ENCODE assay signal across 20 cellular contexts in the genomic region with DNA sequence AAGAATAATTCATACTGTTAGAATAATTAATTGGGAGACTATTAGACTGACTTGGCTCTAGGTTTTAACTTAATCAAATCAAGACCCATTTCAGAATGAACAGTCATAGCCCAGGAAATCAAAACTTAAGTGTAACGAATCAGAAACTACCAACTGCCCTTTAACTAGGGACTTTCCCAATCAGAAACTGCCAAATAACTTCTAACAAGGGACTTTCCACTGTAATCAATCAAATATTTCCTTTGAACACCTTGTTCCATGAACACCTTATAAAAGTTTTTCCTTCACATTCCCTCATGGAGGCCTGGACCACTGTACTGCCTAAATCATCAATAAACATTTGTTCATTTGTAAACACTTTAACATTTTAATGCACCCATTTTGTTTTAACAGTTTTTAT.
"Had no signal": no experiment of that assay in that cellular context is flagged by ENCODE, and none has a peak within 500 bp of the region (broad histone marks: within the 10 kb centered on the region; RNA-seq: fewer than 3 reads in every experiment).

No MANE protein-coding gene starts in this region.

- ATAC-seq: gastroesophageal sphincter; left cardiac atrium; lower lobe of right lung; natural killer cell; right cardiac atrium; stimulated activated effector memory CD8-positive, alpha-beta T cell treated with anti-CD3 and anti-CD28 coated beads, Interleukin-12 subunit alpha, Interleukin-12 subunit beta, amount 100 ng/mL, for 72 hours had no signal

- H3K27me3 ChIP-seq: esophagus squamous epithelium, gastroesophageal sphincter, ovary, tibial nerve had no signal

- H3K36me3 ChIP-seq: esophagus squamous epithelium, gastroesophageal sphincter, left ventricle myocardium inferior, lower lobe of right lung, ovary, tibial nerve had no signal

- H3K4me3 ChIP-seq: esophagus squamous epithelium, gastroesophageal sphincter, left ventricle myocardium inferior, lower lobe of right lung, ovary, tibial nerve had no signal

- H3K9me3 ChIP-seq: esophagus squamous epithelium, gastroesophageal sphincter, left ventricle myocardium inferior, lower lobe of right lung, ovary, tibial nerve had no signal

- DNase-seq: esophagus squamous epithelium; foreskin fibroblast; glutamatergic neuron; immature natural killer cell; left cardiac atrium; left ventricle myocardium inferior; lower lobe of right lung; natural killer cell; nucleus accumbens; ovary; right cardiac atrium; small intestine; stimulated activated CD4-positive, alpha-beta T cell treated with anti-CD3 and anti-CD28 coated beads, Interleukin-12 subunit alpha, Interleukin-12 subunit beta, amount 100 ng/mL, for 4 hours; stimulated activated CD4-positive, alpha-beta T cell treated with anti-CD3 and anti-CD28 coated beads, Interleukin-2, amount 100 ng/mL, for 48 hours; stimulated activated CD8-positive, alpha-beta memory T cell treated with anti-CD3 and anti-CD28 coated beads, Interleukin-4, amount 100 ng/mL, for 48 hours had no signal

- H3K4me1 ChIP-seq: esophagus squamous epithelium, gastroesophageal sphincter, left ventricle myocardium inferior, lower lobe of right lung, tibial nerve had no signal

- H3K27ac ChIP-seq: esophagus squamous epithelium, gastroesophageal sphincter, left ventricle myocardium inferior, lower lobe of right lung, ovary, tibial nerve had no signal

- FAIRE-seq: colon, keratinocyte, small intestine had no signal
